Comparison of ENCODE assay signal across 9 cellular contexts in genomic region chr20:3015302-3015701, GRCh38. TPM values are rescaled to one million over a fixed set of nuclear protein-coding genes. Genes with fewer than 3 reads are reported as not detected.
"Had no signal": no experiment of that assay in that cellular context is flagged by ENCODE, and none has a peak within 500 bp of the region (broad histone marks: within the 10 kb centered on the region; RNA-seq: fewer than 3 reads in every experiment).

No MANE protein-coding gene starts in this region.

RNA-seq across cellular contexts. Expression of gene GNRH2, which starts 28.1 kb away (rescaled TPM):
- total RNA-seq: ascending aorta, M059J, Right ventricle myocardium inferior, SK-MEL-5 had no signal

RNA-seq across cellular contexts. Expression of gene OXT, which starts 56.1 kb away (rescaled TPM):
- total RNA-seq: ascending aorta, cardiac muscle cell, IMR-90, K562, M059J, OCI-LY7, PC-9, SK-MEL-5 had no signal
